Comparison of ENCODE assay signal across 2 cellular contexts in genomic region chr16:89749637-89750036, GRCh38.
TF ChIP-seq lines count a peak whose summit lies in the region.

No MANE protein-coding gene starts in this region.

TF ChIP-seq in HepG2, 621 proteins besides CTCF, POLR2A, EP300 and RAD21:
- TF ChIP-seq SNAPC5 (CRISPR knock-in tag; IDR thresholded peaks at IDR 0.05; ENCODE audit: borderline replicate concordance): no peak
- TF ChIP-seq PHF21A (CRISPR knock-in tag; IDR thresholded peaks at IDR 0.05): no peak
- TF ChIP-seq GTF3A (CRISPR knock-in tag; conservative IDR thresholded peaks at IDR 0.05): no peak
- no peak for TF ChIP-seq ZNF766 (CRISPR knock-in tag; IDR thresholded peaks at IDR 0.05; ENCODE audit: borderline replicate concordance)
- no peak for TF ChIP-seq SYNCRIP (IDR thresholded peaks at IDR 0.05; ENCODE audit: insufficient read depth, low read depth, low read length)
- no peak for TF ChIP-seq ZNF251 (CRISPR knock-in tag; IDR thresholded peaks at IDR 0.05)
- TF ChIP-seq ZMAT3 (CRISPR knock-in tag; conservative IDR thresholded peaks at IDR 0.05): no peak
- no peak for TF ChIP-seq PRDM4 (CRISPR knock-in tag; IDR thresholded peaks at IDR 0.05; ENCODE audit: borderline replicate concordance)
- no peak for TF ChIP-seq ZNF616 (CRISPR knock-in tag; IDR thresholded peaks at IDR 0.05; ENCODE audit: low read depth)
- TF ChIP-seq, protein P1, sequence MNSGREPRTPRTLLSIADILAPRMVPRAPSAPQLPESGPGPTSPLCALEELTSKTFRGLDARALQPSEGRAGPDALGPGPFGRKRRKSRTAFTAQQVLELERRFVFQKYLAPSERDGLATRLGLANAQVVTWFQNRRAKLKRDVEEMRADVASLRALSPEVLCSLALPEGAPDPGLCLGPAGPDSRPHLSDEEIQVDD (CRISPR knock-in tag; IDR thresholded peaks at IDR 0.05; ENCODE audit: borderline replicate concordance): no peak
- TF ChIP-seq ZNF263 (CRISPR knock-in tag; IDR thresholded peaks at IDR 0.05): no peak
- no peak for TF ChIP-seq ZKSCAN5 (CRISPR knock-in tag; IDR thresholded peaks at IDR 0.05)

TF ChIP-seq in GM12878, 131 proteins besides CTCF, POLR2A, EP300 and RAD21:
- peak; percentile 76 for TF ChIP-seq SPI1 (IDR thresholded peaks at IDR 0.05; ENCODE audit: borderline replicate concordance, insufficient read depth, low read depth, low read length)
- no peak for TF ChIP-seq HDAC6 (IDR thresholded peaks at IDR 0.05; ENCODE audit: unreplicated experiment)
TF ChIP-seq in GM12878: peak in this region for 1.
